Comparison of ENCODE assay signal across 1 cellular context in the genomic region with DNA sequence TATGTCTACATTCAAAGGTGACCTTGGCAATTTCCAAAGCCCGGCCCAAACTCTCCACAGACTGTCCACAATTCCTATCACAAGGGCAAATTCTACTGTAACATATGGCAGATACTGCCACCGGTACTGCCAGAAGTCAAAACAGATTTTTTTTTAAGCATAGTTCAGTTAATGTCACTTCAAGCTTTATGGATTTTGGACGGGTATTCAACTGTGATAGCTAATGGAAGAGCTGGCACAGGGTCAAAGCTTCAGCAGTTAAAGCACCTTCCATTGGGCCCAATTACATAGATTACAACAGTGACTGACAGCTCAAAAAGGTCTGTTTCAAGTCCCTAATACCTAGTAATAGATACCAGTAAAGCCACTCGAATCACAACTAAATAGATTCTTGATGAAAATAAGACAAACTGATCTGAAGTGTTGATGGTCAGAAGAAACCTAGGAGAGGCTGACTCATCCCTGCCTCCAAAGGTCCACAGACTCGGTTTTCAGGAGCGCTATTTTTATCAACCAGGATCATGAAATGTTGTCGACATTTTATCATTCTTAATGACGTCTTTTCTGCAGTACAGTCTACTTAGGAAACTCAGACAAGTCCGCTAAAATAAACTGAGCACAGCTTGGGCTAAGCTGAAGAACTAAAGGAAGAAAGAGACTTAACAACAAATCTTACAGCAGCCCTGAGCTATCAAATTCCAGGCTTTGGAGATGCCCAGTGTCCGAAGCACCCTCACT.
TF ChIP-seq lines count a peak whose summit lies in the region.

No MANE protein-coding gene starts in this region.

TF ChIP-seq in SK-N-SH treated with all-trans-retinoic acid at 6 μM for 48 hours, 23 proteins besides CTCF, POLR2A, EP300 and RAD21 (continued from another document):
- TF ChIP-seq, protein P1, sequence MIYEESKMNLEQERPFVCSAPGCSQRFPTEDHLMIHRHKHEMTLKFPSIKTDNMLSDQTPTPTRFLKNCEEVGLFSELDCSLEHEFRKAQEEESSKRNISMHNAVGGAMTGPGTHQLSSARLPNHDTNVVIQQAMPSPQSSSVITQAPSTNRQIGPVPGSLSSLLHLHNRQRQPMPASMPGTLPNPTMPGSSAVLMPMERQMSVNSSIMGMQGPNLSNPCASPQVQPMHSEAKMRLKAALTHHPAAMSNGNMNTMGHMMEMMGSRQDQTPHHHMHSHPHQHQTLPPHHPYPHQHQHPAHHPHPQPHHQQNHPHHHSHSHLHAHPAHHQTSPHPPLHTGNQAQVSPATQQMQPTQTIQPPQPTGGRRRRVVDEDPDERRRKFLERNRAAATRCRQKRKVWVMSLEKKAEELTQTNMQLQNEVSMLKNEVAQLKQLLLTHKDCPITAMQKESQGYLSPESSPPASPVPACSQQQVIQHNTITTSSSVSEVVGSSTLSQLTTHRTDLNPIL (CRISPR knock-in tag; IDR thresholded peaks at IDR 0.05; ENCODE audit: low read depth): peak; percentile 31; the same call in 1 of the 2 replicates
- peak; percentile 43; the same call in 1 of the 2 replicates for TF ChIP-seq GLIS3 (CRISPR knock-in tag; IDR thresholded peaks at IDR 0.05)
- TF ChIP-seq BACH2 (CRISPR knock-in tag; IDR thresholded peaks at IDR 0.05; ENCODE audit: borderline replicate concordance): no peak
- TF ChIP-seq SNAI2 (CRISPR knock-in tag; IDR thresholded peaks at IDR 0.05): peak; percentile 65; the same call in 1 of the 2 replicates
